Comparison of ENCODE assay signal across 1 cellular context in genomic region chr16:10122546-10122945, GRCh38.
TF ChIP-seq lines count a peak whose summit lies in the region.

No MANE protein-coding gene starts in this region.

TF ChIP-seq in WTC11, 78 proteins besides CTCF, POLR2A, EP300 and RAD21 (continued from another document):
- TF ChIP-seq HMGXB4 (CRISPR knock-in tag; IDR thresholded peaks at IDR 0.05) (no peak), CREM (CRISPR knock-in tag; IDR thresholded peaks at IDR 0.05) (no peak), ATF2 (CRISPR knock-in tag; IDR thresholded peaks at IDR 0.05; ENCODE audit: borderline replicate concordance, low read depth) (no peak), TCF7 (CRISPR knock-in tag; IDR thresholded peaks at IDR 0.05; ENCODE audit: low read depth) (no peak), NR2C2 (CRISPR knock-in tag; IDR thresholded peaks at IDR 0.05) (no peak)
